7 cellular contexts compared by ENCODE assay signal in genomic region chr12:129245769-129246168, GRCh38.
"Had no signal": no experiment of that assay in that cellular context is flagged by ENCODE, and none has a peak within 500 bp of the region (broad histone marks: within the 10 kb centered on the region; RNA-seq: fewer than 3 reads in every experiment).

No MANE protein-coding gene starts in this region.

- DNase-seq: IMR-90, Karpas-422, KBM-7, KG1 had no signal

- H3K4me2 ChIP-seq: KMS-11 had no signal

- FAIRE-seq: HTR-8/SVneo had no signal

- H3K9ac ChIP-seq: KMS-11 had no signal

- H3K27ac ChIP-seq: HL-60, KMS-11 had no signal
